In genomic region chr3:127698264-127699097, GRCh38 we compare ENCODE assay signal across 10 cellular contexts. TPM values are rescaled to one million over a fixed set of nuclear protein-coding genes. Genes with fewer than 3 reads are reported as not detected.
DNase-seq lines count a peak whose midpoint lies in the region; ATAC-seq and TF ChIP-seq lines count a peak whose summit lies in the region.
"Had no signal": no experiment of that assay in that cellular context is flagged by ENCODE, and none has a peak within 500 bp of the region (broad histone marks: within the 10 kb centered on the region; RNA-seq: fewer than 3 reads in every experiment).

No MANE protein-coding gene starts in this region.

- peak overlapping the region; percentile 44 to 83 (median 74) for H3K27ac ChIP-seq in body of pancreas
- H3K27ac ChIP-seq in lower lobe of right lung = peak overlapping the region; percentile 84
- peak overlapping the region; percentile 60 for H3K27ac ChIP-seq in smooth muscle cell (ENCODE audit: low read depth)
- H3K27ac ChIP-seq in endodermal cell (ENCODE audit: low read depth, low read length) = no peak overlapping the region

- H3K27me3 Mint-ChIP-seq in endodermal cell (ENCODE audit: insufficient read depth) = no peaks in the 10 kb centered on the region

- no peak for TF ChIP-seq POLR2A in body of pancreas (IDR thresholded peaks at IDR 0.05)

- H3K9me3 ChIP-seq in body of pancreas (no peaks in the 10 kb centered on the region), lower lobe of right lung (no peaks in the 10 kb centered on the region), smooth muscle cell (replicated peaks; ENCODE audit: low read depth) (no peaks in the 10 kb centered on the region), endodermal cell (ENCODE audit: control insufficient read depth, low read length) (no peaks in the 10 kb centered on the region)

- H3K36me3 Mint-ChIP-seq in endodermal cell (ENCODE audit: low read depth) = no peaks in the 10 kb centered on the region

- no peak overlapping the region for H3K4me2 ChIP-seq in smooth muscle cell

- H3K4me1 Mint-ChIP-seq in endodermal cell = peaks cover 4% of the 10 kb centered on the region

- DNase-seq in GM03348 (ENCODE audit: low spot score) (peak; percentile 22), body of pancreas (peak in 1 of 4 donors; percentile 39), lower lobe of right lung (peak; percentile 29), smooth muscle cell (lab: John Stamatoyannopoulos, UW; ENCODE audit: unreplicated experiment) (no peak), endodermal cell (no peak), HT-29 (ENCODE audit: low spot score) (no peak)
- DNase-seq: stimulated activated naive CD4-positive, alpha-beta T cell treated with Interleukin-2 at 50 U/mL for 16 hours had no signal

- no peak overlapping the region for H2AFZ ChIP-seq in smooth muscle cell (ENCODE audit: low read depth)

- 85 to 87% methylated on average over 8 of the region's 8 CpGs for WGBS in body of pancreas, 2 donors
- 77% methylated on average over 8 of the region's 8 CpGs for WGBS in smooth muscle cell (ENCODE audit: low lambda C conversion rate)
- 84 to 100% methylated on average over 3 to 8 of the region's 8 CpGs for WGBS in endodermal cell (ENCODE audit: insufficient coverage in 1 of 2, insufficient read length in 1 of 2), 2 experiments

- H4K20me1 ChIP-seq in smooth muscle cell (ENCODE audit: low read depth) = no peaks in the 10 kb centered on the region

- H3F3A ChIP-seq in smooth muscle cell (ENCODE audit: low read depth) = peaks cover 3% of the 10 kb centered on the region

- H3K36me3 ChIP-seq in body of pancreas (replicated peaks in 1 of 2; ENCODE audit: insufficient read depth in 1 of 2, low read depth in 2 of 2) (no peaks in the 10 kb centered on the region), lower lobe of right lung (peaks cover 15% of the 10 kb centered on the region), smooth muscle cell (ENCODE audit: low read depth) (no peaks in the 10 kb centered on the region), endodermal cell (ENCODE audit: control insufficient read depth, insufficient read depth, low read length) (no peaks in the 10 kb centered on the region)

- H3K4me3 ChIP-seq in body of pancreas (no peak overlapping the region), lower lobe of right lung (no peak overlapping the region), smooth muscle cell (no peak overlapping the region), endodermal cell (ENCODE audit: low read length) (no peak overlapping the region)

- no peaks in the 10 kb centered on the region for H3K27me3 ChIP-seq in body of pancreas
- H3K27me3 ChIP-seq in lower lobe of right lung (ENCODE audit: low read depth) = no peaks in the 10 kb centered on the region
- H3K27me3 ChIP-seq in smooth muscle cell (ENCODE audit: low read depth) = no peaks in the 10 kb centered on the region
- H3K27me3 ChIP-seq in endodermal cell (ENCODE audit: control insufficient read depth, insufficient read depth, low read length, poor library complexity, severe bottlenecking) = no peaks in the 10 kb centered on the region

- H3K9ac ChIP-seq in smooth muscle cell (ENCODE audit: low read depth) (no peak overlapping the region), endodermal cell (ENCODE audit: extremely low read depth, low read length, poor library complexity, severe bottlenecking) (no peak overlapping the region)

- no peak overlapping the region for H3K27ac Mint-ChIP-seq in endodermal cell
- H3K27ac Mint-ChIP-seq: activated T-helper 1 cell treated with anti-CD3 and anti-CD28 coated beads, Interleukin-12 subunit alpha, Interleukin-12 subunit beta, Interleukin-2, Interleukin-4 antibody, amounts not matched to agents 30 ng/mL and 10 ng/mL and 1 ng/mL, durations not matched to agents 14 hours and 24 hours and 36 hours had no signal

- H3K4me3 Mint-ChIP-seq in endodermal cell = no peak overlapping the region
- H3K4me3 Mint-ChIP-seq: activated T-helper 1 cell treated with anti-CD3 and anti-CD28 coated beads, Interleukin-12 subunit alpha, Interleukin-12 subunit beta, Interleukin-2, Interleukin-4 antibody, amounts not matched to agents 30 ng/mL and 10 ng/mL and 1 ng/mL, durations not matched to agents 14 hours and 24 hours and 36 hours had no signal

- H3K79me2 ChIP-seq in smooth muscle cell (ENCODE audit: low read depth) = no peaks in the 10 kb centered on the region

- TF ChIP-seq CTCF in body of pancreas (IDR thresholded peaks at IDR 0.05) (no peak), lower lobe of right lung (IDR thresholded peaks at IDR 0.05) (no peak), smooth muscle cell (IDR thresholded peaks at IDR 0.05; ENCODE audit: borderline replicate concordance, insufficient read depth, poor library complexity, severe bottlenecking) (no peak), endodermal cell (conservative IDR thresholded peaks at IDR 0.05) (no peak)

- H3K4me1 ChIP-seq in body of pancreas (peaks cover 33% of the 10 kb centered on the region), lower lobe of right lung (peaks cover 71% of the 10 kb centered on the region), smooth muscle cell (ENCODE audit: low read depth) (peaks cover 6% of the 10 kb centered on the region), endodermal cell (ENCODE audit: control insufficient read depth, insufficient read depth, low read length) (no peaks in the 10 kb centered on the region)

- ATAC-seq in body of pancreas = no peak
- ATAC-seq in lower lobe of right lung = no peak
- no peak for ATAC-seq in GM18498 (IDR thresholded peaks at IDR 0.05; ENCODE audit: unreplicated experiment)
- ATAC-seq in HG02571 (IDR thresholded peaks at IDR 0.05; ENCODE audit: unreplicated experiment) = no peak

- intact Hi-C loops in body of pancreas (cut with DNase I) = no loop called here
- intact Hi-C loops in lower lobe of right lung (cut with DNase I) = no loop called here

- H3K9me3 Mint-ChIP-seq in endodermal cell = peaks cover 2% of the 10 kb centered on the region
- H3K9me3 Mint-ChIP-seq: activated T-helper 1 cell treated with anti-CD3 and anti-CD28 coated beads, Interleukin-12 subunit alpha, Interleukin-12 subunit beta, Interleukin-2, Interleukin-4 antibody, amounts not matched to agents 30 ng/mL and 10 ng/mL and 1 ng/mL, durations not matched to agents 14 hours and 24 hours and 36 hours had no signal

RNA-seq across cellular contexts. Expression of gene ABTB1, which starts 25.7 kb away (rescaled TPM):
- 10 to 100 TPM; 21.4 to 34.0 TPM for total RNA-seq in body of pancreas
- 56.6 TPM for total RNA-seq in lower lobe of right lung
- total RNA-seq in smooth muscle cell = 2.8 and 5.7 TPM in 2 replicates
- polyA plus RNA-seq in smooth muscle cell = 14.0 and 17.9 TPM in 2 replicates
- total RNA-seq in endodermal cell = 10 to 100 TPM; 10.7 to 14.4 TPM
- polyA plus RNA-seq in endodermal cell (2013, experiment 1 of 2) = 8.1 TPM
- polyA plus RNA-seq in endodermal cell (2013, experiment 2 of 2) = 6.5 TPM
- 5.5 and 10.1 TPM in 2 replicates for total RNA-seq in HT-29 (2014; rRNA removed; shearing (Covaris generic))

Comparison
In these comparisons a context has a peak if more than half of its experiments do, and no peak if none do; other contexts are left out.
1. DNase-seq: peak in GM03348 (single experiment) and lower lobe of right lung (single experiment); none in smooth muscle cell (single experiment), endodermal cell (single experiment) and HT-29 (single experiment).